31 cellular contexts compared by ENCODE assay signal in the genomic region with DNA sequence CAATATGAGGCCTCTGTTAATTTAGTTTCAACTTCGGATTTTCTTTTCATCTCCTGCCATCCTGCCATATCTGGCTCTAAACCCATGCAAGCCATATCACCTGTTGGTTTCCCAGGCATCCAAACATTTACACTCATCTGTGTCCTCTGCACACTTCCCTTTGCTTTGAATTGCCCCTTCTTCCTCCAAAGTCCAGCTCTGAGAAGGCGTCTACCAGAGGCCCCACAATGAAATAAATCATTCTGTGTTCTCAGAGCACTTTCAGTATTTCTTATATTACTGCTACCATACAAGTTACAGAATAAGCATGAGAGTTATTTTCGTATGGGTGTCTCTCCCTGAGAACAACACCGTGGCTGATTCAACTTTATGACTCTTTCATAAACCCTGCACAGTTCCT.
"Had no signal": no experiment of that assay in that cellular context is flagged by ENCODE, and none has a peak within 500 bp of the region (broad histone marks: within the 10 kb centered on the region; RNA-seq: fewer than 3 reads in every experiment).

No MANE protein-coding gene starts in this region.

- H3K4me3 Mint-ChIP-seq: activated CD4-positive, alpha-beta T cell treated with anti-CD3 and anti-CD28 coated beads, Interleukin-2, amount 10 ng/mL, durations not matched to agents 24 days and 14 days; activated CD8-positive, alpha-beta T cell treated with anti-CD3 and anti-CD28 coated beads for 36 hours; activated naive CD4-positive, alpha-beta T cell treated with anti-CD3 and anti-CD28 coated beads, Interleukin-2, amount 50 U/mL, for 24 hours; activated naive CD8-positive, alpha-beta T cell treated with anti-CD3 and anti-CD28 coated beads, Interleukin-2, amount 10 ng/mL, durations not matched to agents 7 days and 5 days had no signal

- H3K36me3 ChIP-seq: breast epithelium, MG63, WERI-Rb-1 had no signal

- H3K36me3 Mint-ChIP-seq: activated naive CD4-positive, alpha-beta T cell treated with anti-CD3 and anti-CD28 coated beads, Interleukin-2, amount 50 U/mL, for 24 hours; activated naive CD8-positive, alpha-beta T cell treated with anti-CD3 and anti-CD28 coated beads, Interleukin-2, amount 10 ng/mL, durations not matched to agents 7 days and 5 days had no signal

- FAIRE-seq: astrocyte had no signal

- H3K9me3 ChIP-seq: body of pancreas, breast epithelium, MG63 had no signal

- H3K27me3 ChIP-seq: body of pancreas, breast epithelium, MG63 had no signal

- DNase-seq: activated CD4-positive, alpha-beta T cell treated with anti-CD3 and anti-CD28 coated beads, Interleukin-2, amount 10 ng/mL, durations not matched to agents 24 days and 14 days; activated CD4-positive, alpha-beta T cell treated with anti-CD3 and anti-CD28 coated beads, Interleukin-2, amount 50 U/mL, for 4 hours; activated CD4-positive, CD25-positive, alpha-beta regulatory T cell; activated CD8-positive, alpha-beta T cell treated with anti-CD3 and anti-CD28 coated beads for 36 hours; activated gamma-delta T cell; activated naive CD4-positive, alpha-beta T cell treated with Interleukin-2 at 50 U/mL for 16 hours; activated naive CD8-positive, alpha-beta T cell treated with anti-CD3 and anti-CD28 coated beads, Interleukin-2, amount 10 ng/mL, durations not matched to agents 7 days and 5 days; activated T-cell treated with anti-CD3 and anti-CD28 coated beads, Interleukin-2, amount 50 U/mL, for 1 hour; body of pancreas; Kasumi-1; KG1; MG63; NCI-H1048; NCI-H1105 treated with DMSO at 0.1 percent for 48 hours; NCI-H1436; NCI-H1694; NCI-H1930; NCI-H345; NCI-H526; NCI-H748 treated with DMSO at 0.1 percent for 48 hours; PC-9; Right ventricle myocardium superior; SW 1271; T-helper 1 cell; T-helper 2 cell; T1000; WERI-Rb-1 had no signal

- H3K4me1 Mint-ChIP-seq: activated naive CD4-positive, alpha-beta T cell treated with anti-CD3 and anti-CD28 coated beads, Interleukin-2, amount 50 U/mL, for 24 hours had no signal

- H3K27ac ChIP-seq: body of pancreas, breast epithelium, WERI-Rb-1 had no signal

- H3K4me3 ChIP-seq: body of pancreas, breast epithelium, MG63, PC-9 had no signal

- H3K27ac Mint-ChIP-seq: activated CD4-positive, alpha-beta T cell treated with anti-CD3 and anti-CD28 coated beads, Interleukin-2, amount 10 ng/mL, durations not matched to agents 24 days and 14 days; activated CD8-positive, alpha-beta T cell treated with anti-CD3 and anti-CD28 coated beads for 36 hours; activated naive CD4-positive, alpha-beta T cell treated with anti-CD3 and anti-CD28 coated beads, Interleukin-2, amount 50 U/mL, for 24 hours; activated naive CD8-positive, alpha-beta T cell treated with anti-CD3 and anti-CD28 coated beads, Interleukin-2, amount 10 ng/mL, durations not matched to agents 7 days and 5 days; activated T-helper 2 cell treated with anti-CD3 and anti-CD28 coated beads, Interferon-gamma antibody, Interleukin-2, Interleukin-4, amounts not matched to agents 10 μg/mL and 5 μg/mL and 100 μg/mL, durations not matched to agents 14 hours and 24 hours and 36 hours had no signal

- ATAC-seq: activated CD8-positive, alpha-beta T cell treated with anti-CD3 and anti-CD28 coated beads for 36 hours; body of pancreas had no signal

- H3K9me3 Mint-ChIP-seq: activated naive CD4-positive, alpha-beta T cell treated with anti-CD3 and anti-CD28 coated beads, Interleukin-2, amount 50 U/mL, for 24 hours; activated T-helper 2 cell treated with anti-CD3 and anti-CD28 coated beads, Interferon-gamma antibody, Interleukin-2, Interleukin-4, amounts not matched to agents 10 μg/mL and 5 μg/mL and 100 μg/mL, durations not matched to agents 14 hours and 24 hours and 36 hours had no signal

- H3K4me1 ChIP-seq: body of pancreas, breast epithelium had no signal
